ENCODE assay signal across 16 cellular contexts in genomic region chr3:129662230-129662629, GRCh38. TPM values are rescaled to one million over a fixed set of nuclear protein-coding genes. Genes with fewer than 3 reads are reported as not detected.
A peak's percentile ranks its signal among the peaks of the same experiment; 100 is the strongest.
DNase-seq lines count a peak whose midpoint lies in the region; ATAC-seq, FAIRE-seq and TF ChIP-seq lines count a peak whose summit lies in the region.
"Had no signal": no experiment of that assay in that cellular context is flagged by ENCODE, and none has a peak within 500 bp of the region (broad histone marks: within the 10 kb centered on the region; RNA-seq: fewer than 3 reads in every experiment).

No MANE protein-coding gene starts in this region.

- peaks cover 5% of the 10 kb centered on the region for H3K36me3 Mint-ChIP-seq in MCF 10A (ENCODE audit: insufficient read depth, unreplicated experiment)
- H3K36me3 Mint-ChIP-seq: immature natural killer cell had no signal

- peaks cover 59% of the 10 kb centered on the region for H3K4me1 ChIP-seq in left ventricle myocardium inferior
- peaks cover 6% of the 10 kb centered on the region for H3K4me1 ChIP-seq in right cardiac atrium (ENCODE audit: control insufficient read depth, insufficient read depth, low read length)
- H3K4me1 ChIP-seq in right lobe of liver = peaks cover 0 to 37% (median 6%) of the 10 kb centered on the region in 4 donors
- peaks cover 13 to 29% of the 10 kb centered on the region in 2 donors for H3K4me1 ChIP-seq in kidney (ENCODE audit: control insufficient read depth in 1 of 2, insufficient read depth in 1 of 2, low read depth in 1 of 2, low read length in 2 of 2)

- TF ChIP-seq POLR2A in right lobe of liver (IDR thresholded peaks at IDR 0.05) = no peak

- H3K9me3 Mint-ChIP-seq in MCF 10A (ENCODE audit: unreplicated experiment) = no peaks in the 10 kb centered on the region
- H3K9me3 Mint-ChIP-seq: activated naive CD4-positive, alpha-beta T cell treated with anti-CD3 and anti-CD28 coated beads, Interleukin-2, amount 50 U/mL, for 24 hours; central memory CD8-positive, alpha-beta T cell; immature natural killer cell; T-cell had no signal

- no peaks in the 10 kb centered on the region for H3K27me3 Mint-ChIP-seq in MCF 10A (ENCODE audit: insufficient read depth, unreplicated experiment)
- H3K27me3 Mint-ChIP-seq: activated naive CD4-positive, alpha-beta T cell treated with anti-CD3 and anti-CD28 coated beads, Interleukin-2, amount 50 U/mL, for 24 hours; central memory CD8-positive, alpha-beta T cell; T-cell had no signal

- POLR2A ChIA-PET in MCF 10A (lab: Yijun Ruan, JAX) = interaction anchor here (1.3 to 3.6 kb wide), 3 partner anchors 61 to 133 kb away, joined by 3 to 16 read pairs (median 4); no protein-coding TSS in a partner anchor

- no peaks in the 10 kb centered on the region for H3K9me3 ChIP-seq in left ventricle myocardium inferior (replicated peaks)
- H3K9me3 ChIP-seq in right cardiac atrium (ENCODE audit: control insufficient read depth, low read length) = no peaks in the 10 kb centered on the region
- H3K9me3 ChIP-seq in right lobe of liver = no peaks in the 10 kb centered on the region
- no peaks in the 10 kb centered on the region for H3K9me3 ChIP-seq in kidney (ENCODE audit: control insufficient read depth in 1 of 2, low read length in 2 of 2)

- H3K36me3 ChIP-seq in left ventricle myocardium inferior = no peaks in the 10 kb centered on the region
- H3K36me3 ChIP-seq in right lobe of liver = no peaks in the 10 kb centered on the region
- H3K36me3 ChIP-seq in kidney (ENCODE audit: control insufficient read depth in 1 of 2, insufficient read depth in 2 of 2, low read length in 2 of 2) = no peaks in the 10 kb centered on the region

- TF ChIP-seq CTCF in left ventricle myocardium inferior (IDR thresholded peaks at IDR 0.05; ENCODE audit: borderline replicate concordance) = no peak
- TF ChIP-seq CTCF in MCF 10A (IDR thresholded peaks at IDR 0.05; ENCODE audit: unreplicated experiment) = no peak
- TF ChIP-seq CTCF in right lobe of liver (IDR thresholded peaks at IDR 0.05) = no peak
- no peak for TF ChIP-seq CTCF in kidney (IDR thresholded peaks at IDR 0.05; ENCODE audit: borderline replicate concordance, extremely low read depth, insufficient read depth)

- FAIRE-seq in kidney (lab: Jason Lieb, UNC) = no peak

- no peaks in the 10 kb centered on the region for H3K27me3 ChIP-seq in left ventricle myocardium inferior (ENCODE audit: low read depth)
- H3K27me3 ChIP-seq in right cardiac atrium (ENCODE audit: control insufficient read depth, insufficient read depth) = no peaks in the 10 kb centered on the region
- H3K27me3 ChIP-seq in right lobe of liver = no peaks in the 10 kb centered on the region

- no peak for ATAC-seq in right cardiac atrium
- ATAC-seq in right lobe of liver = peak; percentile 7 to 45 (median 28)
- no peak for ATAC-seq in HG03571 (IDR thresholded peaks at IDR 0.05; ENCODE audit: unreplicated experiment)
- no peak for ATAC-seq in HG03432 (IDR thresholded peaks at IDR 0.05; ENCODE audit: unreplicated experiment)
- no peak for ATAC-seq in HG03439 (IDR thresholded peaks at IDR 0.05; ENCODE audit: unreplicated experiment)
- ATAC-seq: T-cell had no signal

- peaks cover 38% of the 10 kb centered on the region for H3K4me1 Mint-ChIP-seq in MCF 10A (ENCODE audit: insufficient read depth, unreplicated experiment)

- intact Hi-C loops in left ventricle myocardium inferior (cut with micrococcal nuclease) = no loop called here
- intact Hi-C loops in right cardiac atrium (cut with DNase I) = no loop called here
- intact Hi-C loops in MCF 10A (cut with micrococcal nuclease) = loop anchor here (5.0 kb wide), 1 partner anchor 130 kb away; no protein-coding TSS in a partner anchor
- intact Hi-C loops in right lobe of liver (cut with DNase I) = no loop called here
- intact Hi-C loops in kidney (cut with DNase I) = no loop called here

- H3K4me3 ChIP-seq in left ventricle myocardium inferior (no peak overlapping the region), right cardiac atrium (ENCODE audit: low read length) (no peak overlapping the region), right lobe of liver (no peak overlapping the region), kidney (ENCODE audit: low read length in 2 of 2) (no peak overlapping the region)

- BruUV-seq in MCF 10A (replicated peaks; lab: Mats Ljungman, UMichigan) = no TSS peak

- no peak for DNase-seq in left ventricle myocardium inferior
- DNase-seq in right cardiac atrium = no peak
- no peak for DNase-seq in MCF 10A (ENCODE audit: unreplicated experiment)
- no peak for DNase-seq in right lobe of liver
- DNase-seq in kidney = no peak
- DNase-seq: activated CD4-positive, CD25-positive, alpha-beta regulatory T cell; activated CD8-positive, alpha-beta memory T cell treated with anti-CD3 and anti-CD28 coated beads, Interleukin-2, amount 50 U/mL, for 4 hours; immature natural killer cell; NCI-H2081; NCI-H526 treated with DMSO at 0.1 percent for 48 hours; T-cell had no signal

- peak overlapping the region; percentile 68 for H3K27ac Mint-ChIP-seq in MCF 10A (ENCODE audit: low read depth, unreplicated experiment)
- H3K27ac Mint-ChIP-seq: activated naive CD4-positive, alpha-beta T cell treated with anti-CD3 and anti-CD28 coated beads, Interleukin-2, amount 50 U/mL, for 24 hours; immature natural killer cell; T-cell had no signal

- H3K4me3 Mint-ChIP-seq in MCF 10A (ENCODE audit: unreplicated experiment) = no peak overlapping the region
- H3K4me3 Mint-ChIP-seq: activated naive CD4-positive, alpha-beta T cell treated with anti-CD3 and anti-CD28 coated beads, Interleukin-2, amount 50 U/mL, for 24 hours; central memory CD8-positive, alpha-beta T cell; immature natural killer cell; T-cell had no signal

- WGBS in right cardiac atrium = 70% methylated on average over 4 of the region's 4 CpGs
- 79% methylated on average over 4 of the region's 4 CpGs for WGBS in right lobe of liver (ENCODE audit: insufficient coverage, low coverage, low lambda C conversion rate, missing lambda C conversion rate)

- no peak overlapping the region for H3K9ac ChIP-seq in kidney (ENCODE audit: low read length in 2 of 2)

- H3K27ac ChIP-seq in left ventricle myocardium inferior (replicated peaks) = peak overlapping the region; percentile 76
- no peak overlapping the region for H3K27ac ChIP-seq in right cardiac atrium (ENCODE audit: low read length)
- peak overlapping the region in 1 of 3 donors; percentile 35 for H3K27ac ChIP-seq in right lobe of liver
- peak overlapping the region in 1 of 2 donors; percentile 15 for H3K27ac ChIP-seq in kidney (ENCODE audit: low read depth in 2 of 2, low read length in 2 of 2)

- CTCF ChIA-PET in MCF 10A (lab: Yijun Ruan, JAX) = interaction anchor here (0.6 to 2.2 kb wide), 4 partner anchors 11 to 110 kb away, joined by 3 to 6 read pairs (median 4); no protein-coding TSS in a partner anchor

RNA-seq across cellular contexts. Expression of gene PLXND1, which starts 55.8 kb away (rescaled TPM):
- 45.5 TPM for total RNA-seq in left ventricle myocardium inferior
- 100 to 1,000 TPM in 1 of 4 donors, 10 to 100 TPM in 3; 75.4 to 102 (median 84.1) TPM for total RNA-seq in right cardiac atrium
- polyA plus RNA-seq in right cardiac atrium = 89.4 TPM
- total RNA-seq in MCF 10A (2022) = 5.6 and 6.2 TPM in 2 replicates
- total RNA-seq in right lobe of liver = 10 to 100 TPM; 27.0 to 48.8 (median 29.6) TPM
- 152 TPM for total RNA-seq in kidney
- polyA plus RNA-seq in kidney (ENCODE audit: insufficient read depth, low read depth, low replicate concordance) = 67.0 TPM

Comparison
In these comparisons a context has a peak if more than half of its experiments do, and no peak if none do; other contexts are left out.
1. ATAC-seq: peak in right lobe of liver (4 of 4); none in right cardiac atrium (0 of 2), HG03571 (single experiment), HG03432 (single experiment) and HG03439 (single experiment).